22 cellular contexts compared by ENCODE assay signal in genomic region chr1:213464786-213465460, GRCh38.
DNase-seq lines count a peak whose midpoint lies in the region; ATAC-seq and TF ChIP-seq lines count a peak whose summit lies in the region.
"Had no signal": no experiment of that assay in that cellular context is flagged by ENCODE, and none has a peak within 500 bp of the region (broad histone marks: within the 10 kb centered on the region; RNA-seq: fewer than 3 reads in every experiment).

No MANE protein-coding gene starts in this region.

- CTCF ChIA-PET in PC-3 (lab: Charles Lee), result interaction anchor here (0.6 kb wide), 1 partner anchor 704 kb away, joined by 4 read pairs; no protein-coding TSS in a partner anchor

- no peak for TF ChIP-seq POLR2A in Peyer's patch (IDR thresholded peaks at IDR 0.05)

- H3K4me1 ChIP-seq in PC-3 (ENCODE audit: insufficient read depth, low read length) (peaks cover 23% of the 10 kb centered on the region), Peyer's patch (no peaks in the 10 kb centered on the region)

- no peaks in the 10 kb centered on the region for H3K9me2 ChIP-seq in PC-3 (replicated peaks; ENCODE audit: low read length)

- POLR2A ChIA-PET in PC-3 (lab: Charles Lee; ENCODE audit: unreplicated experiment), result no interaction called here

- H3K27me3 ChIP-seq in PC-3 (ENCODE audit: low read length), result peaks cover 17% of the 10 kb centered on the region
- H3K27me3 ChIP-seq in Peyer's patch, result no peaks in the 10 kb centered on the region
- H3K27me3 ChIP-seq: BLaER1 treated with 17β-estradiol and CSF1 and Interleukin-3, amounts not matched to agents 10 nM and 100 nM had no signal

- H4K20me1 ChIP-seq in PC-3 (ENCODE audit: low read length), result no peaks in the 10 kb centered on the region
- H4K20me1 ChIP-seq: BLaER1 treated with 17β-estradiol and CSF1 and Interleukin-3, amounts not matched to agents 10 nM and 100 nM had no signal

- no peaks in the 10 kb centered on the region for H3K36me3 ChIP-seq in PC-3 (ENCODE audit: low read depth, low read length)
- H3K36me3 ChIP-seq in Peyer's patch, result no peaks in the 10 kb centered on the region
- H3K36me3 ChIP-seq: BLaER1 treated with 17β-estradiol and CSF1 and Interleukin-3, amounts not matched to agents 10 nM and 100 nM had no signal

- TF ChIP-seq CTCF in PC-3 (conservative IDR thresholded peaks at IDR 0.05; ENCODE audit: low read depth, low read length) (no peak), Peyer's patch (IDR thresholded peaks at IDR 0.05) (no peak)

- intact Hi-C loops in PC-3 (cut with micrococcal nuclease), result no loop called here

- H3K9ac ChIP-seq in PC-3 (ENCODE audit: low read length), result no peak overlapping the region
- H3K9ac ChIP-seq: BLaER1 treated with 17β-estradiol and CSF1 and Interleukin-3, amounts not matched to agents 10 nM and 100 nM; KMS-11 had no signal

- 0 out of 2 replicates have a peak overlapping the region, but pooled peaks have one; percentile 11 for H2AFZ ChIP-seq in PC-3 (ENCODE audit: low read length)

- H3K4me3 ChIP-seq in PC-3 (ENCODE audit: low read length) (no peak overlapping the region), Peyer's patch (no peak overlapping the region)
- H3K4me3 ChIP-seq: BLaER1 treated with 17β-estradiol and CSF1 and Interleukin-3, amounts not matched to agents 10 nM and 100 nM had no signal

- H3K27ac ChIP-seq in PC-3 (ENCODE audit: low read length) (peak overlapping the region; percentile 45), epithelial cell of prostate (peak overlapping the region; percentile 28), Peyer's patch (no peak overlapping the region)
- H3K27ac ChIP-seq: BLaER1 treated with 17β-estradiol and CSF1 and Interleukin-3, amounts not matched to agents 10 nM and 100 nM; KMS-11 had no signal

- H3F3A ChIP-seq in PC-3 (ENCODE audit: low read length, unreplicated experiment), result no peaks in the 10 kb centered on the region

- H3K9me3 ChIP-seq in PC-3 (ENCODE audit: low read length), result no peaks in the 10 kb centered on the region
- no peaks in the 10 kb centered on the region for H3K9me3 ChIP-seq in Peyer's patch
- H3K9me3 ChIP-seq: BLaER1 treated with 17β-estradiol and CSF1 and Interleukin-3, amounts not matched to agents 10 nM and 100 nM had no signal

- no peaks in the 10 kb centered on the region for H3K79me2 ChIP-seq in PC-3 (ENCODE audit: low read length)

- DNase-seq in PC-3, result peak; percentile 88
- peak; percentile 56 for DNase-seq in epithelial cell of prostate (ENCODE audit: low read depth, low spot score)
- DNase-seq in renal cortical epithelial cell (ENCODE audit: low read depth), result peak; percentile 64
- no peak for DNase-seq in germinal center (ENCODE audit: low spot score)
- no peak for DNase-seq in Peyer's patch
- DNase-seq in GM03348 (ENCODE audit: low spot score), result no peak
- DNase-seq: Calu3; CD8-positive, alpha-beta T cell; DMS53; EL; H9; NCI-H1092 treated with DMSO at 0.1 percent for 48 hours; NCI-H146; NCI-H2081; NCI-H510A; NCI-H774; SW 1271 had no signal

- ATAC-seq in HG03175 (IDR thresholded peaks at IDR 0.05; ENCODE audit: unreplicated experiment) (peak; percentile 51), PC-3 (peak; percentile 48), GM21447 (IDR thresholded peaks at IDR 0.05; ENCODE audit: unreplicated experiment) (no peak)
- ATAC-seq: CD8-positive, alpha-beta T cell; Right ventricle myocardium inferior had no signal

- BruUV-seq in PC-3 (replicated peaks; lab: Mats Ljungman, UMichigan), result no TSS peak

- peak overlapping the region; percentile 27 for H3K4me2 ChIP-seq in PC-3 (ENCODE audit: low read length)
- H3K4me2 ChIP-seq: BLaER1 treated with 17β-estradiol and CSF1 and Interleukin-3, amounts not matched to agents 10 nM and 100 nM; KMS-11 had no signal

Comparison
In these comparisons a context has a peak if more than half of its experiments do, and no peak if none do; other contexts are left out.
1. DNase-seq: peak in PC-3 (single experiment), epithelial cell of prostate (single experiment) and renal cortical epithelial cell (single experiment); none in germinal center (single experiment), Peyer's patch (0 of 3) and GM03348 (single experiment).
2. H3K27ac ChIP-seq: peak in PC-3 (single experiment) and epithelial cell of prostate (single experiment); none in Peyer's patch (0 of 4).